Comparison of ENCODE assay signal across 12 cellular contexts in genomic region chr15:82537351-82537908, GRCh38. TPM values are rescaled to one million over a fixed set of nuclear protein-coding genes. Genes with fewer than 3 reads are reported as not detected.
DNase-seq lines count a peak whose midpoint lies in the region; ATAC-seq, FAIRE-seq and TF ChIP-seq lines count a peak whose summit lies in the region.
"Had no signal": no experiment of that assay in that cellular context is flagged by ENCODE, and none has a peak within 500 bp of the region (broad histone marks: within the 10 kb centered on the region; RNA-seq: fewer than 3 reads in every experiment).

No MANE protein-coding gene starts in this region.

- TF ChIP-seq POLR2A in endothelial cell of umbilical vein (IDR thresholded peaks at IDR 0.05; ENCODE audit: low read depth, low read length) (no peak), lower leg skin (IDR thresholded peaks at IDR 0.05) (no peak), sigmoid colon (IDR thresholded peaks at IDR 0.05) (no peak)

- H3K9me3 ChIP-seq in cardiac muscle cell (ENCODE audit: low read depth) = no peaks in the 10 kb centered on the region
- H3K9me3 ChIP-seq in PC-3 (ENCODE audit: low read length) = no peaks in the 10 kb centered on the region
- no peaks in the 10 kb centered on the region for H3K9me3 ChIP-seq in endothelial cell of umbilical vein (replicated peaks; ENCODE audit: control insufficient read depth, insufficient read depth, low read length)
- H3K9me3 ChIP-seq in sigmoid colon = no peaks in the 10 kb centered on the region

- FAIRE-seq in endothelial cell of umbilical vein (lab: Jason Lieb, UNC) = no peak
- FAIRE-seq: GM18507 had no signal

- no peaks in the 10 kb centered on the region for H3K9me3 Mint-ChIP-seq in stimulated activated naive CD8-positive, alpha-beta T cell treated with anti-CD3 and anti-CD28 coated beads, Interleukin-15, amount 100 ng/mL, for 72 hours

- H3K9me2 ChIP-seq in PC-3 (replicated peaks; ENCODE audit: low read length) = no peaks in the 10 kb centered on the region

- DNase-seq in cardiac muscle cell (ENCODE audit: low read depth in 1 of 2, low spot score in 1 of 2) = peak in 1 of 2 donors; percentile 34
- DNase-seq in cardiac septum (ENCODE audit: low spot score) = no peak
- no peak for DNase-seq in PC-3
- DNase-seq in endothelial cell of umbilical vein (ENCODE audit: low read depth, low spot score) = no peak
- DNase-seq in stimulated activated naive CD8-positive, alpha-beta T cell treated with anti-CD3 and anti-CD28 coated beads, Interleukin-15, amount 100 ng/mL, for 72 hours = no peak
- DNase-seq in lower leg skin (ENCODE audit: low spot score in 2 of 2) = no peak
- no peak for DNase-seq in sigmoid colon
- DNase-seq: activated CD8-positive, alpha-beta memory T cell treated with anti-CD3 and anti-CD28 coated beads for 24 hours; NCI-H1417 treated with DMSO at 0.1 percent for 48 hours; substantia nigra had no signal

- H3F3A ChIP-seq in PC-3 (ENCODE audit: low read length, unreplicated experiment) = peaks cover 19% of the 10 kb centered on the region

- 70 to 72% methylated on average over 4 of the region's 4 CpGs for WGBS in lower leg skin, 2 donors
- 72 to 75% methylated on average over 4 of the region's 4 CpGs for WGBS in sigmoid colon, 2 donors

- peak overlapping the region; percentile 58 to 92 for H3K4me3 Mint-ChIP-seq in stimulated activated naive CD8-positive, alpha-beta T cell treated with anti-CD3 and anti-CD28 coated beads, Interleukin-15, amount 100 ng/mL, for 72 hours

- H4K20me1 ChIP-seq in PC-3 (ENCODE audit: low read length) = peaks cover 40% of the 10 kb centered on the region
- peaks cover 3% of the 10 kb centered on the region for H4K20me1 ChIP-seq in endothelial cell of umbilical vein (replicated peaks; ENCODE audit: control insufficient read depth, extremely low read depth, insufficient read depth, low read length)

- no peak for TF ChIP-seq CTCF in cardiac muscle cell (IDR thresholded peaks at IDR 0.05; ENCODE audit: low read depth, low read length)
- TF ChIP-seq CTCF in PC-3 (conservative IDR thresholded peaks at IDR 0.05; ENCODE audit: low read depth, low read length) = no peak
- no peak for TF ChIP-seq CTCF in endothelial cell of umbilical vein (IDR thresholded peaks at IDR 0.05; ENCODE audit: extremely low read depth in 1 of 2, insufficient read depth in 1 of 2, low read depth in 1 of 2, low read length in 2 of 2)
- no peak for TF ChIP-seq CTCF in lower leg skin (IDR thresholded peaks at IDR 0.05)
- no peak for TF ChIP-seq CTCF in sigmoid colon (IDR thresholded peaks at IDR 0.05)

- no peaks in the 10 kb centered on the region for H3K27me3 ChIP-seq in cardiac muscle cell
- no peaks in the 10 kb centered on the region for H3K27me3 ChIP-seq in PC-3 (ENCODE audit: low read length)
- H3K27me3 ChIP-seq in endothelial cell of umbilical vein (ENCODE audit: control insufficient read depth in 2 of 2, insufficient read depth in 2 of 2, low read length in 2 of 2) = no peaks in the 10 kb centered on the region
- no peaks in the 10 kb centered on the region for H3K27me3 ChIP-seq in sigmoid colon

- ATAC-seq in PC-3 (no peak), GM21367 (IDR thresholded peaks at IDR 0.05; ENCODE audit: unreplicated experiment) (no peak)
- ATAC-seq in stimulated activated naive CD8-positive, alpha-beta T cell treated with anti-CD3 and anti-CD28 coated beads, Interleukin-15, amount 100 ng/mL, for 72 hours = peak; percentile 34

- no peaks in the 10 kb centered on the region for H3K27me3 Mint-ChIP-seq in stimulated activated naive CD8-positive, alpha-beta T cell treated with anti-CD3 and anti-CD28 coated beads, Interleukin-15, amount 100 ng/mL, for 72 hours

- CTCF ChIA-PET in PC-3 (lab: Charles Lee) (no interaction called here), endothelial cell of umbilical vein (lab: Charles Lee) (no interaction called here)

- H3K27ac Mint-ChIP-seq in stimulated activated naive CD8-positive, alpha-beta T cell treated with anti-CD3 and anti-CD28 coated beads, Interleukin-15, amount 100 ng/mL, for 72 hours = peak overlapping the region; percentile 83 to 94

- dilution Hi-C loops in endothelial cell of umbilical vein (cut with MboI; ENCODE audit: extremely low pct_ligation_motif_present, low sequenced_read_pairs) = no loop called here

- peaks cover 17% of the 10 kb centered on the region for H3K4me1 ChIP-seq in cardiac muscle cell (ENCODE audit: low read depth)
- peaks cover 14% of the 10 kb centered on the region for H3K4me1 ChIP-seq in PC-3 (ENCODE audit: insufficient read depth, low read length)
- peaks cover 17% of the 10 kb centered on the region for H3K4me1 ChIP-seq in endothelial cell of umbilical vein (ENCODE audit: control insufficient read depth, extremely low read depth, insufficient read depth, low read length)
- H3K4me1 ChIP-seq in sigmoid colon = peaks cover 0 to 30% (median 20%) of the 10 kb centered on the region in 4 donors

- H2AFZ ChIP-seq in PC-3 (ENCODE audit: low read length) (no peak overlapping the region), endothelial cell of umbilical vein (ENCODE audit: low read depth, low read length) (no peak overlapping the region)

- intact Hi-C loops in cardiac septum (cut with DNase I) = no loop called here
- intact Hi-C loops in PC-3 (cut with micrococcal nuclease) = no loop called here
- intact Hi-C loops in endothelial cell of umbilical vein (cut with micrococcal nuclease) = no loop called here
- intact Hi-C loops in lower leg skin (cut with DNase I; ENCODE audit: low total_unique reads) = no loop called here
- intact Hi-C loops in sigmoid colon (cut with DNase I) = loop anchor here (5.0 kb wide), 1 partner anchor 35 kb away; no protein-coding TSS in a partner anchor

- POLR2A ChIA-PET in PC-3 (lab: Charles Lee; ENCODE audit: unreplicated experiment) (no interaction called here), endothelial cell of umbilical vein (lab: Charles Lee) (no interaction called here)

- H3K4me1 Mint-ChIP-seq in stimulated activated naive CD8-positive, alpha-beta T cell treated with anti-CD3 and anti-CD28 coated beads, Interleukin-15, amount 100 ng/mL, for 72 hours = peaks cover 45% of the 10 kb centered on the region

- no peaks in the 10 kb centered on the region for H3K9me1 ChIP-seq in endothelial cell of umbilical vein (replicated peaks; ENCODE audit: control insufficient read depth, extremely low read depth, insufficient read depth, low read length)

- H3K9ac ChIP-seq in PC-3 (ENCODE audit: low read length) (no peak overlapping the region), endothelial cell of umbilical vein (replicated peaks; ENCODE audit: extremely low read depth, insufficient read depth, low read length) (no peak overlapping the region)

- peak overlapping the region; percentile 67 for H3K27ac ChIP-seq in cardiac muscle cell
- no peak overlapping the region for H3K27ac ChIP-seq in PC-3 (ENCODE audit: low read length)
- H3K27ac ChIP-seq in endothelial cell of umbilical vein (ENCODE audit: insufficient read depth, low read depth, low read length) = no peak overlapping the region
- no peak overlapping the region for H3K27ac ChIP-seq in sigmoid colon

- H3K4me2 ChIP-seq in PC-3 (ENCODE audit: low read length) (peak overlapping the region; percentile 87; the same call in 1 of the 2 replicates), endothelial cell of umbilical vein (ENCODE audit: insufficient read depth, low read length) (peak overlapping the region; percentile 90)

- BruUV-seq in PC-3 (replicated peaks; lab: Mats Ljungman, UMichigan) (no TSS peak), endothelial cell of umbilical vein (replicated peaks; lab: Mats Ljungman, UMichigan) (no TSS peak)

- TF ChIP-seq EP300 in sigmoid colon (IDR thresholded peaks at IDR 0.05) = no peak

- no peak overlapping the region for H3K4me3 ChIP-seq in cardiac muscle cell
- peak overlapping the region; percentile 100 for H3K4me3 ChIP-seq in PC-3 (ENCODE audit: low read length)
- H3K4me3 ChIP-seq in endothelial cell of umbilical vein (replicated peaks in 1 of 3; ENCODE audit: insufficient read depth in 1 of 3, low read depth in 1 of 3, low read length in 3 of 3) = no peak overlapping the region
- no peak overlapping the region for H3K4me3 ChIP-seq in lower leg skin (ENCODE audit: low read depth, poor library complexity, severe bottlenecking)
- H3K4me3 ChIP-seq in sigmoid colon = no peak overlapping the region

- peaks cover 38% of the 10 kb centered on the region for H3K36me3 ChIP-seq in cardiac muscle cell
- peaks cover 49% of the 10 kb centered on the region for H3K36me3 ChIP-seq in PC-3 (ENCODE audit: low read depth, low read length)
- H3K36me3 ChIP-seq in endothelial cell of umbilical vein (ENCODE audit: control insufficient read depth in 2 of 2, extremely low read depth in 1 of 2, insufficient read depth in 2 of 2, low read length in 2 of 2) = peaks cover 26 to 27% of the 10 kb centered on the region in 2 experiments
- H3K36me3 ChIP-seq in sigmoid colon = peaks cover 14 to 64% (median 33%) of the 10 kb centered on the region in 4 donors

- H3K79me2 ChIP-seq in PC-3 (ENCODE audit: low read length) = peaks cover 50% of the 10 kb centered on the region
- peaks cover 42% of the 10 kb centered on the region for H3K79me2 ChIP-seq in endothelial cell of umbilical vein (ENCODE audit: control insufficient read depth, insufficient read depth, low read length)

TF ChIP-seq in endothelial cell of umbilical vein, 7 proteins besides CTCF, POLR2A, EP300 and RAD21 (continues in another document):
- no peak for TF ChIP-seq FOS (IDR thresholded peaks at IDR 0.05; ENCODE audit: borderline replicate concordance, insufficient read depth, low read length)
- TF ChIP-seq JUN (IDR thresholded peaks at IDR 0.05; ENCODE audit: borderline replicate concordance, insufficient read depth, insufficient read length, low read depth) = no peak
- TF ChIP-seq GATA2 (IDR thresholded peaks at IDR 0.05; ENCODE audit: insufficient read depth, insufficient read length, low read depth, low read length) = no peak
- no peak for TF ChIP-seq EZH2 (IDR thresholded peaks at IDR 0.05; ENCODE audit: borderline replicate concordance, low read depth, low read length, severe bottlenecking)

RNA-seq across cellular contexts. Expression of gene RPS17, which starts 2.8 kb away (rescaled TPM):
- total RNA-seq in cardiac muscle cell = 1,419 and 2,366 TPM in 2 replicates
- polyA plus RNA-seq in cardiac muscle cell = 596 and 663 TPM in 2 replicates
- total RNA-seq in cardiac septum = 614 TPM
- total RNA-seq in PC-3 (2014; rRNA removed) = 2,156 and 3,194 TPM in 2 replicates
- 1,599 and 1,690 TPM in 2 replicates for total RNA-seq in endothelial cell of umbilical vein
- 2,963 and 4,382 TPM in 2 replicates for polyA plus RNA-seq in endothelial cell of umbilical vein
- 5,669 and 6,878 TPM in 2 replicates for polyA plus RNA-seq in endothelial cell of umbilical vein (2011; cell fraction: cytosol; rRNA removed)
- polyA plus RNA-seq in endothelial cell of umbilical vein (2011; cell fraction: nucleus; rRNA removed) = 1,034 and 1,394 TPM in 2 replicates
- polyA plus RNA-seq in endothelial cell of umbilical vein (2012) = 3,423 and 3,618 TPM in 2 replicates
- 731 and 879 TPM in 2 replicates for polyA minus RNA-seq in endothelial cell of umbilical vein
- 991 TPM for polyA minus RNA-seq in endothelial cell of umbilical vein (2011; cell fraction: cytosol; rRNA and poly(A)+ RNA removed)
- polyA minus RNA-seq in endothelial cell of umbilical vein (2011; cell fraction: nucleus; rRNA and poly(A)+ RNA removed) = 155 and 219 TPM in 2 replicates
- total RNA-seq in lower leg skin = 1,000 to 10,000 TPM; 2,137 to 4,420 (median 3,127) TPM
- 1,000 to 10,000 TPM; 1,463 to 4,003 (median 3,231) TPM for total RNA-seq in sigmoid colon
- 1,000 to 10,000 TPM; 3,825 to 6,196 (median 4,592) TPM for polyA plus RNA-seq in sigmoid colon
